17 cellular contexts compared by ENCODE assay signal in genomic region chr4:182367153-182367552, GRCh38.
"Had no signal": no experiment of that assay in that cellular context is flagged by ENCODE, and none has a peak within 500 bp of the region (broad histone marks: within the 10 kb centered on the region; RNA-seq: fewer than 3 reads in every experiment).

No MANE protein-coding gene starts in this region.

- ATAC-seq: activated naive CD8-positive, alpha-beta T cell treated with anti-CD3 and anti-CD28 coated beads, Interleukin-2, amount 50 U/mL, for 24 hours; gastroesophageal sphincter had no signal

- DNase-seq: activated CD4-positive, alpha-beta T cell treated with anti-CD3 and anti-CD28 coated beads, Interleukin-2, amount 10 ng/mL, durations not matched to agents 7 days and 5 days; activated CD4-positive, CD25-positive, alpha-beta regulatory T cell; activated naive CD4-positive, alpha-beta T cell treated with anti-CD3 and anti-CD28 coated beads for 36 hours; activated naive CD8-positive, alpha-beta T cell treated with anti-CD3 and anti-CD28 coated beads, Interleukin-2, amount 50 U/mL, for 24 hours; aorta; dermis blood vessel endothelial cell; endodermal cell; erythroblast; kidney; mesendoderm; nucleus accumbens; right cardiac atrium; SW 1271 had no signal

- H3K36me3 ChIP-seq: gastroesophageal sphincter, suprapubic skin had no signal

- FAIRE-seq: bronchial epithelial cell, TTC549 had no signal

- H3K9me3 ChIP-seq: gastroesophageal sphincter, suprapubic skin had no signal

- H3K4me3 ChIP-seq: gastroesophageal sphincter, suprapubic skin had no signal

- H3K4me1 ChIP-seq: gastroesophageal sphincter, suprapubic skin had no signal

- H3K27me3 ChIP-seq: gastroesophageal sphincter, suprapubic skin had no signal

- H3K27ac ChIP-seq: gastroesophageal sphincter, suprapubic skin had no signal
